27 cellular contexts compared by ENCODE assay signal in genomic region chr14:99832326-99832725, GRCh38.
"Had no signal": no experiment of that assay in that cellular context is flagged by ENCODE, and none has a peak within 500 bp of the region (broad histone marks: within the 10 kb centered on the region; RNA-seq: fewer than 3 reads in every experiment).

No MANE protein-coding gene starts in this region.

- H2AFZ ChIP-seq: PC-9 had no signal

- ATAC-seq: HepG2, Right ventricle myocardium inferior, SK-N-SH treated with all-trans-retinoic acid at 6 μM for 48 hours had no signal

- H3K27me3 ChIP-seq: MG63, Peyer's patch, SJCRH30 had no signal

- H3K4me2 ChIP-seq: PC-9 had no signal

- H3K4me3 ChIP-seq: MG63, PC-9, Peyer's patch, SJCRH30 had no signal

- H3K4me1 ChIP-seq: Peyer's patch, SJCRH30 had no signal

- H3K9me3 ChIP-seq: MG63, Peyer's patch, SJCRH30 had no signal

- H3K36me3 ChIP-seq: MG63, Peyer's patch, SJCRH30 had no signal

- DNase-seq: IMR-90; Karpas-422; KG1; MG63; NCI-H1092; NCI-H1105 treated with DMSO at 0.1 percent for 48 hours; NCI-H1417 treated with DMSO at 0.1 percent for 48 hours; NCI-H146; NCI-H1694 treated with DMSO at 0.1 percent for 48 hours; NCI-H1930; NCI-H2081; NCI-H2107; NCI-H2227 treated with DMSO at 0.1 percent for 48 hours; NCI-H510A; NCI-H524 treated with DMSO at 0.1 percent for 48 hours; NCI-H69; NCI-H774; NK-92 treated with Interleukin-12 subunit alpha and Interleukin-12 subunit beta, amount 100 ng/mL, for 24 hours; OCI-M1; PC-9; Peyer's patch; SHP77 treated with DMSO at 0.1 percent for 48 hours; SJCRH30; T-helper 1 cell had no signal

- H3K27ac ChIP-seq: PC-9, Peyer's patch, SJCRH30 had no signal
